14 cellular contexts compared by ENCODE assay signal in the genomic region with DNA sequence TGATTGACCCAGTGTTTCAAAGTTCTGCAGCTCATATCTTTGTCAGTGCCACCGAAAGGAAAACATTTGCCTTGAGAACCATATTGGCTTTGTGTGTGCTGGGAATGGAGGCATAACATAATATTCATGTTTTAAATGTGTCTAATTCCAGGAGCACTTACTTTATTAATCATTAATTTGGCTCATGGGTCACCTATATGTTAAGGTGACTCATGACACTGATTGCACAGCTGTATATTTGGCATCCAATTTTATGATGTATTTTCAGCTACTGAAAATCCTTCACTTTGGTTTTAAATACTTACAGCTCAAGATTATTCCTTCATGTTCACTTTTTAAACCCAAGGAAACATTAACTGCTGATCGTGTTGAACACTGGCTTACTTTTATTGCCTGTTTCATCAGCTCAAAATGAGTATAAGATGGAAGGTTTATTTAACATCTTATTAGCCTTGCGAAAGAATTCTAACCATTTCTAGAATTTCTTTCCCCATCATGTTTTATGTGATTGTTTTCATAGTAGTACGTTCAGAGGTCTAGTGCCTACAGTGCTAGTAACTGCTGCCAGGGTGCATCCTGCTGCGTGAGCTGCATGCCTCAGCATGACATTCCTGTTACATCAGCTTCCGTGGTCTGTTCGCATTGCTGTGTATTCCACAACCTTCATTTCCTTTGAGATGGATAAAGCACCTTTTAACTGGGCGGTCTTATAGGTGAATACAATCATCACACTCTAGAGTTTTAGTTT.
DNase-seq lines count a peak whose midpoint lies in the region; ATAC-seq and TF ChIP-seq lines count a peak whose summit lies in the region.
"Had no signal": no experiment of that assay in that cellular context is flagged by ENCODE, and none has a peak within 500 bp of the region (broad histone marks: within the 10 kb centered on the region; RNA-seq: fewer than 3 reads in every experiment).

No MANE protein-coding gene starts in this region.

- peaks cover 39% of the 10 kb centered on the region for H3K36me3 Mint-ChIP-seq in Caco-2 (ENCODE audit: insufficient read depth, unreplicated experiment)
- peaks cover 23 to 82% (median 51%) of the 10 kb centered on the region in 3 donors for H3K36me3 Mint-ChIP-seq in naive thymus-derived CD8-positive, alpha-beta T cell

- H3K4me1 ChIP-seq in Caco-2, result 0 out of 2 replicates have a peak, but pooled peaks cover 7% of the 10 kb centered on the region
- H3K4me1 ChIP-seq in mesendoderm (ENCODE audit: control insufficient read depth, low read depth, low read length), result peaks cover 9% of the 10 kb centered on the region
- no peaks in the 10 kb centered on the region for H3K4me1 ChIP-seq in aorta (ENCODE audit: control insufficient read depth in 1 of 2, insufficient read depth in 2 of 2, low read length in 2 of 2)

- no peak for TF ChIP-seq RAD21 in Ishikawa (IDR thresholded peaks at IDR 0.05; ENCODE audit: low read depth)

- peak; percentile 76; the same call in 1 of the 2 replicates for TF ChIP-seq EP300 in Ishikawa (IDR thresholded peaks at IDR 0.05; ENCODE audit: borderline replicate concordance)

- H3K36me3 ChIP-seq in Caco-2 (ENCODE audit: control insufficient read depth, insufficient read depth, low read length) (no peaks in the 10 kb centered on the region; the same call in 1 of the 2 replicates), mesendoderm (ENCODE audit: control insufficient read depth, insufficient read depth, low read length) (peaks cover 2% of the 10 kb centered on the region), aorta (ENCODE audit: control insufficient read depth in 1 of 2, insufficient read depth in 2 of 2, low read length in 1 of 2) (peaks cover 7 to 10% of the 10 kb centered on the region in 2 donors)

- DNase-seq in Caco-2 (peak in 1 of 2 experiments; percentile 57), dermis microvascular lymphatic vessel endothelial cell (ENCODE audit: low read depth in 2 of 2) (peak; percentile 78 to 85), mesendoderm (peak; percentile 97), aorta (no peak)
- no peak for DNase-seq in naive thymus-derived CD8-positive, alpha-beta T cell
- DNase-seq: activated CD8-positive, alpha-beta T cell treated with anti-CD3 and anti-CD28 coated beads, Interleukin-2, amount 10 ng/mL, durations not matched to agents 7 days and 5 days; central memory CD4-positive, alpha-beta T cell; DMS 273 treated with DMSO at 0.1 percent for 48 hours; NCI-H1436 had no signal

- POLR2A ChIA-PET in Caco-2 (lab: Charles Lee), result no interaction called here
- POLR2A ChIA-PET in naive thymus-derived CD8-positive, alpha-beta T cell (lab: Charles Lee), result interaction anchor here (0.5 kb wide), 1 partner anchor 57 kb away, joined by 3 read pairs; no protein-coding TSS in a partner anchor

- H3K4me3 ChIP-seq in Caco-2 (ENCODE audit: low read depth, low read length) (no peak overlapping the region), mesendoderm (ENCODE audit: low read length) (no peak overlapping the region), aorta (ENCODE audit: low read length in 2 of 2) (no peak overlapping the region)
- H3K4me3 ChIP-seq: lung had no signal

- intact Hi-C loops in Caco-2 (cut with micrococcal nuclease; ENCODE audit: unreplicated experiment) (no loop called here), aorta (cut with DNase I) (no loop called here)

- peak overlapping the region; percentile 76 for H3K27ac Mint-ChIP-seq in Caco-2 (ENCODE audit: unreplicated experiment)
- H3K27ac Mint-ChIP-seq in naive thymus-derived CD8-positive, alpha-beta T cell, result peak overlapping the region in 1 of 10 donors; percentile 21
- H3K27ac Mint-ChIP-seq: activated CD8-positive, alpha-beta T cell treated with anti-CD3 and anti-CD28 coated beads, Interleukin-2, amount 10 ng/mL, durations not matched to agents 7 days and 5 days had no signal

- TF ChIP-seq CTCF in Caco-2 (IDR thresholded peaks at IDR 0.05; ENCODE audit: insufficient read depth in 1 of 2, low read depth in 1 of 2, low read length in 1 of 2, severe bottlenecking in 1 of 2, unreplicated experiment in 1 of 2), result no peak

- H4K8ac ChIP-seq in mesendoderm (ENCODE audit: low read depth, low read length), result no peak overlapping the region

- ATAC-seq in HG03354 (IDR thresholded peaks at IDR 0.05; ENCODE audit: poor library complexity, severe bottlenecking, unreplicated experiment) (no peak), aorta (ENCODE audit: low FRiP score) (no peak), GM18858 (IDR thresholded peaks at IDR 0.05; ENCODE audit: unreplicated experiment) (no peak)
- ATAC-seq in naive thymus-derived CD8-positive, alpha-beta T cell, result no peak
- ATAC-seq: activated CD8-positive, alpha-beta T cell treated with anti-CD3 and anti-CD28 coated beads, Interleukin-2, amount 10 ng/mL, durations not matched to agents 7 days and 5 days; Right ventricle myocardium inferior had no signal

- WGBS in mesendoderm (ENCODE audit: extremely low coverage, insufficient coverage, low lambda C conversion rate), result no CpG with 5 or more reads among the region's 8 CpGs
- 53 to 57% methylated on average over 8 of the region's 8 CpGs for WGBS in aorta, 2 donors

- H3K18ac ChIP-seq in mesendoderm (ENCODE audit: low read length), result no peak overlapping the region

- H3K4me1 Mint-ChIP-seq in Caco-2 (ENCODE audit: low read depth, unreplicated experiment), result peaks cover 8% of the 10 kb centered on the region
- peaks cover 0 to 4% (median 2%) of the 10 kb centered on the region in 4 donors for H3K4me1 Mint-ChIP-seq in naive thymus-derived CD8-positive, alpha-beta T cell

- no TSS peak for BruUV-seq in Caco-2 (replicated peaks; lab: Mats Ljungman, UMichigan)

- no peak overlapping the region for H4K5ac ChIP-seq in mesendoderm (ENCODE audit: low read length)

- no peaks in the 10 kb centered on the region for H3K27me3 Mint-ChIP-seq in Caco-2 (ENCODE audit: insufficient read depth, unreplicated experiment)
- H3K27me3 Mint-ChIP-seq in naive thymus-derived CD8-positive, alpha-beta T cell, result no peaks in the 10 kb centered on the region

- H3K27me3 ChIP-seq in Caco-2 (replicated peaks; ENCODE audit: control insufficient read depth, insufficient read depth, low read length) (no peaks in the 10 kb centered on the region), mesendoderm (ENCODE audit: insufficient read depth, low read length, poor library complexity) (no peaks in the 10 kb centered on the region), aorta (ENCODE audit: control insufficient read depth in 1 of 2, insufficient read depth in 2 of 2, low read length in 1 of 2) (no peaks in the 10 kb centered on the region)

- no peak overlapping the region for H3K4me3 Mint-ChIP-seq in Caco-2 (ENCODE audit: unreplicated experiment)
- no peak overlapping the region for H3K4me3 Mint-ChIP-seq in naive thymus-derived CD8-positive, alpha-beta T cell
- H3K4me3 Mint-ChIP-seq: activated CD8-positive, alpha-beta T cell treated with anti-CD3 and anti-CD28 coated beads, Interleukin-2, amount 10 ng/mL, durations not matched to agents 7 days and 5 days had no signal

- H3K79me1 ChIP-seq in mesendoderm (ENCODE audit: low read length), result no peaks in the 10 kb centered on the region

- H3K79me2 ChIP-seq in mesendoderm (ENCODE audit: control insufficient read depth, insufficient read depth, low read length), result no peaks in the 10 kb centered on the region

- no peak overlapping the region for H2AK5ac ChIP-seq in mesendoderm (ENCODE audit: low read length)

- CTCF ChIA-PET in Caco-2 (lab: Charles Lee), result no interaction called here

- H3K27ac ChIP-seq in mesendoderm (ENCODE audit: low read depth, low read length), result peak overlapping the region; percentile 65
- no peak overlapping the region for H3K27ac ChIP-seq in aorta (ENCODE audit: low read depth in 1 of 2, low read length in 2 of 2)

- no peak overlapping the region for H3K4ac ChIP-seq in mesendoderm (ENCODE audit: low read depth, low read length)

- no peak overlapping the region for H3K23ac ChIP-seq in mesendoderm (ENCODE audit: low read length)

- H3K9me3 ChIP-seq in Caco-2 (no peaks in the 10 kb centered on the region), aorta (ENCODE audit: control insufficient read depth, low read length) (no peaks in the 10 kb centered on the region)

- peak overlapping the region; percentile 83 for H2BK120ac ChIP-seq in mesendoderm (ENCODE audit: low read depth, low read length)

- no peak overlapping the region for H3K56ac ChIP-seq in mesendoderm (ENCODE audit: low read length)

- H3K9me3 Mint-ChIP-seq in Caco-2 (ENCODE audit: unreplicated experiment), result no peaks in the 10 kb centered on the region
- H3K9me3 Mint-ChIP-seq in naive thymus-derived CD8-positive, alpha-beta T cell, result no peaks in the 10 kb centered on the region

- peak overlapping the region; percentile 37 for H2BK5ac ChIP-seq in mesendoderm (ENCODE audit: low read length)

- no peak overlapping the region for H2BK15ac ChIP-seq in mesendoderm (replicated peaks; ENCODE audit: low read depth)

- no peak overlapping the region for H3K4me2 ChIP-seq in mesendoderm (ENCODE audit: low read length)

- H3K9ac ChIP-seq in mesendoderm (ENCODE audit: low read length), result no peak overlapping the region

TF ChIP-seq in Ishikawa, 13 proteins besides CTCF, POLR2A, EP300 and RAD21 (continues in another document):
- TF ChIP-seq EGR1 (IDR thresholded peaks at IDR 0.05), result no peak
- TF ChIP-seq, protein P1, sequence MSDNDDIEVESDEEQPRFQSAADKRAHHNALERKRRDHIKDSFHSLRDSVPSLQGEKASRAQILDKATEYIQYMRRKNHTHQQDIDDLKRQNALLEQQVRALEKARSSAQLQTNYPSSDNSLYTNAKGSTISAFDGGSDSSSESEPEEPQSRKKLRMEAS (IDR thresholded peaks at IDR 0.05), result peak; percentile 65

Comparison
In these comparisons a context has a peak if more than half of its experiments do, and no peak if none do; other contexts are left out.
1. DNase-seq: peak in dermis microvascular lymphatic vessel endothelial cell (2 of 2) and mesendoderm (single experiment); none in aorta (0 of 2) and naive thymus-derived CD8-positive, alpha-beta T cell (0 of 10).